15 cellular contexts compared by ENCODE assay signal in genomic region chr15:38695249-38696119, GRCh38.
DNase-seq lines count a peak whose midpoint lies in the region; ATAC-seq, FAIRE-seq and TF ChIP-seq lines count a peak whose summit lies in the region.
"Had no signal": no experiment of that assay in that cellular context is flagged by ENCODE, and none has a peak within 500 bp of the region (broad histone marks: within the 10 kb centered on the region; RNA-seq: fewer than 3 reads in every experiment).

No MANE protein-coding gene starts in this region.

- no peak for ATAC-seq in CD4-positive, alpha-beta T cell (ENCODE audit: poor library complexity)
- ATAC-seq in SK-N-SH treated with all-trans-retinoic acid at 6 μM for 48 hours (peak; percentile 15; the same call in 1 of the 3 replicates), GM21737 (IDR thresholded peaks at IDR 0.05; ENCODE audit: unreplicated experiment) (no peak)
- peak; percentile 6 for ATAC-seq in effector memory CD8-positive, alpha-beta T cell (replicated peaks)
- ATAC-seq: body of pancreas had no signal

- H3K27me3 Mint-ChIP-seq in CD4-positive, alpha-beta T cell, result no peaks in the 10 kb centered on the region
- H3K27me3 Mint-ChIP-seq in effector memory CD8-positive, alpha-beta T cell, result no peaks in the 10 kb centered on the region
- H3K27me3 Mint-ChIP-seq in progenitor cell of endocrine pancreas, result peaks cover 19% of the 10 kb centered on the region
- H3K27me3 Mint-ChIP-seq: dendritic cell treated with granulocyte-macrophage colony-stimulating factor and Interleukin-4, amounts not matched to agents 40 ng/mL and 50 ng/mL, for 4 days had no signal

- CTCF ChIA-PET in CD4-positive, alpha-beta T cell (lab: Charles Lee), result interaction anchor here (1.0 to 3.0 kb wide), 4 partner anchors 11 to 162 kb away, joined by 3 to 21 read pairs (median 4); partner anchors contain the start of gene RASGRP1

- no peak for DNase-seq in CD4-positive, alpha-beta T cell
- DNase-seq in GM12892 (ENCODE audit: insufficient read length) (no peak), EL (no peak), progenitor cell of endocrine pancreas (ENCODE audit: low spot score, unreplicated experiment) (no peak)
- DNase-seq in effector memory CD8-positive, alpha-beta T cell, result no peak
- DNase-seq: activated gamma-delta T cell, body of pancreas, C1 segment of cervical spinal cord, head of caudate nucleus, NCI-H748 treated with DMSO at 0.1 percent for 48 hours, sigmoid colon had no signal

- no peak overlapping the region for H3K4me3 Mint-ChIP-seq in CD4-positive, alpha-beta T cell
- peak overlapping the region; percentile 62 for H3K4me3 Mint-ChIP-seq in effector memory CD8-positive, alpha-beta T cell
- H3K4me3 Mint-ChIP-seq in progenitor cell of endocrine pancreas (ENCODE audit: low read depth), result no peak overlapping the region
- H3K4me3 Mint-ChIP-seq: dendritic cell treated with granulocyte-macrophage colony-stimulating factor and Interleukin-4, amounts not matched to agents 40 ng/mL and 50 ng/mL, for 4 days had no signal

- POLR2A ChIA-PET in CD4-positive, alpha-beta T cell (lab: Charles Lee), result interaction anchor here (0.8 to 4.6 kb wide), 12 partner anchors 9 to 241 kb away, joined by 3 to 29 read pairs (median 4); partner anchors contain the start of genes FAM98B and RASGRP1

- no peak for TF ChIP-seq CTCF in CD4-positive, alpha-beta T cell (IDR thresholded peaks at IDR 0.05)
- no peak for TF ChIP-seq CTCF in progenitor cell of endocrine pancreas (IDR thresholded peaks at IDR 0.05; ENCODE audit: unreplicated experiment)

- intact Hi-C loops in CD4-positive, alpha-beta T cell (cut with DNase I, micrococcal nuclease), result no loop called here

- H3K36me3 Mint-ChIP-seq in CD4-positive, alpha-beta T cell (ENCODE audit: low read depth), result no peaks in the 10 kb centered on the region
- peaks cover 9% of the 10 kb centered on the region for H3K36me3 Mint-ChIP-seq in effector memory CD8-positive, alpha-beta T cell (ENCODE audit: insufficient read depth)
- H3K36me3 Mint-ChIP-seq in progenitor cell of endocrine pancreas (ENCODE audit: insufficient read depth), result no peaks in the 10 kb centered on the region

- H3K4me1 Mint-ChIP-seq in CD4-positive, alpha-beta T cell (ENCODE audit: low read depth), result peaks cover 67% of the 10 kb centered on the region
- H3K4me1 Mint-ChIP-seq in effector memory CD8-positive, alpha-beta T cell (ENCODE audit: low read depth in 2 of 2), result peaks cover 52 to 64% of the 10 kb centered on the region in 2 donors
- peaks cover 2% of the 10 kb centered on the region for H3K4me1 Mint-ChIP-seq in progenitor cell of endocrine pancreas (ENCODE audit: low read depth)

- no peaks in the 10 kb centered on the region for H3K9me3 Mint-ChIP-seq in CD4-positive, alpha-beta T cell
- H3K9me3 Mint-ChIP-seq in effector memory CD8-positive, alpha-beta T cell, result no peaks in the 10 kb centered on the region
- H3K9me3 Mint-ChIP-seq in progenitor cell of endocrine pancreas (ENCODE audit: low read depth), result peaks cover 4% of the 10 kb centered on the region
- H3K9me3 Mint-ChIP-seq: dendritic cell treated with granulocyte-macrophage colony-stimulating factor and Interleukin-4, amounts not matched to agents 40 ng/mL and 50 ng/mL, for 4 days had no signal

- H3K27ac Mint-ChIP-seq in CD4-positive, alpha-beta T cell, result peak overlapping the region; percentile 85
- H3K27ac Mint-ChIP-seq in effector memory CD8-positive, alpha-beta T cell, result peak overlapping the region; percentile 92 to 93
- H3K27ac Mint-ChIP-seq in progenitor cell of endocrine pancreas, result no peak overlapping the region
- H3K27ac Mint-ChIP-seq: dendritic cell treated with granulocyte-macrophage colony-stimulating factor and Interleukin-4, amounts not matched to agents 40 ng/mL and 50 ng/mL, for 4 days had no signal

- TF ChIP-seq POLR2A in GM12892 (IDR thresholded peaks at IDR 0.05; ENCODE audit: low read depth, low read length), result no peak

- no peak overlapping the region for H3K27ac ChIP-seq in CD4-positive, alpha-beta T cell (ENCODE audit: low read depth, low read length)
- H3K27ac ChIP-seq: body of pancreas, sigmoid colon, thyroid gland had no signal

- no peaks in the 10 kb centered on the region for H3K9me3 ChIP-seq in CD4-positive, alpha-beta T cell (ENCODE audit: control insufficient read depth, low read length)
- H3K9me3 ChIP-seq: body of pancreas, sigmoid colon, thyroid gland had no signal

- FAIRE-seq in GM12892 (lab: Jason Lieb, UNC), result peak; percentile 82

- H3K27me3 ChIP-seq in CD4-positive, alpha-beta T cell (ENCODE audit: control insufficient read depth, insufficient read depth, low read length), result no peaks in the 10 kb centered on the region
- H3K27me3 ChIP-seq: body of pancreas, sigmoid colon, thyroid gland had no signal

TF ChIP-seq in SK-N-SH treated with all-trans-retinoic acid at 6 μM for 48 hours, 23 proteins besides CTCF, POLR2A, EP300 and RAD21:
- TF ChIP-seq ARNTL (CRISPR knock-in tag; IDR thresholded peaks at IDR 0.05; ENCODE audit: borderline replicate concordance, low read depth), result no peak
- TF ChIP-seq TCF4 (CRISPR knock-in tag; IDR thresholded peaks at IDR 0.05; ENCODE audit: borderline replicate concordance), result peak; percentile 18; the same call in 1 of the 2 replicates

Comparison
In these comparisons a context has a peak if more than half of its experiments do, and no peak if none do; other contexts are left out.
1. ATAC-seq: peak in SK-N-SH treated with all-trans-retinoic acid at 6 μM for 48 hours (single experiment) and effector memory CD8-positive, alpha-beta T cell (single experiment); none in CD4-positive, alpha-beta T cell (single experiment) and GM21737 (single experiment).
2. H3K4me3 Mint-ChIP-seq: peak in effector memory CD8-positive, alpha-beta T cell (2 of 2); none in CD4-positive, alpha-beta T cell (single experiment) and progenitor cell of endocrine pancreas (single experiment).